Comparison of ENCODE assay signal across 29 cellular contexts in genomic region chr18:78405763-78406162, GRCh38.
A peak's percentile ranks its signal among the peaks of the same experiment; 100 is the strongest.
DNase-seq lines count a peak whose midpoint lies in the region; TF ChIP-seq lines count a peak whose summit lies in the region.
"Had no signal": no experiment of that assay in that cellular context is flagged by ENCODE, and none has a peak within 500 bp of the region (broad histone marks: within the 10 kb centered on the region; RNA-seq: fewer than 3 reads in every experiment).

No MANE protein-coding gene starts in this region.

- H3K4me3 ChIP-seq in spleen (no peak overlapping the region), adrenal gland (no peak overlapping the region)
- H3K4me3 ChIP-seq: A549; BLaER1; BLaER1 treated with 17β-estradiol and CSF1 and Interleukin-3, amounts not matched to agents 10 nM and 100 nM had no signal

- H3K9me3 ChIP-seq in spleen: no peaks in the 10 kb centered on the region
- H3K9me3 ChIP-seq in adrenal gland (replicated peaks in 1 of 3): no peaks in the 10 kb centered on the region
- H3K9me3 ChIP-seq: A549; BE2C; BLaER1; BLaER1 treated with 17β-estradiol and CSF1 and Interleukin-3, amounts not matched to agents 10 nM and 100 nM; Caco-2 had no signal

- TF ChIP-seq CTCF in VCaP (conservative IDR thresholded peaks at IDR 0.05) (no peak), spleen (IDR thresholded peaks at IDR 0.05 in 8 of 11, conservative IDR thresholded peaks at IDR 0.05 in 3 of 11) (no peak), adrenal gland (IDR thresholded peaks at IDR 0.05) (no peak)

- intact Hi-C loops in spleen (cut with DNase I; ENCODE audit: low total_unique reads): no loop called here
- intact Hi-C loops in adrenal gland (cut with DNase I): no loop called here

- DNase-seq in spleen: peak; percentile 56
- DNase-seq in H4 (ENCODE audit: low spot score): no peak
- no peak for DNase-seq in adrenal gland
- DNase-seq: 8988T; ACHN; AML-193; BE2C; C1 segment of cervical spinal cord; Caco-2; Calu3; CD4-positive, alpha-beta memory T cell; CD4-positive, alpha-beta T cell; CD4-positive, CD25-positive, alpha-beta regulatory T cell; CD8-positive, alpha-beta memory T cell; CD8-positive, alpha-beta T cell; COR-L47; DMS 273 treated with DMSO at 0.1 percent for 48 hours; DMS153; DMS53; DMS79; DMS79 treated with DMSO at 0.1 percent for 48 hours; DND-41; EL had no signal

- TF ChIP-seq POLR2A in spleen (IDR thresholded peaks at IDR 0.05) (no peak), adrenal gland (IDR thresholded peaks at IDR 0.05) (no peak)

- H3K4me1 ChIP-seq in spleen (peaks cover 0 to 12% (median 4%) of the 10 kb centered on the region in 6 donors), adrenal gland (replicated peaks in 1 of 2) (no peaks in the 10 kb centered on the region)
- H3K4me1 ChIP-seq: A549, BE2C, Caco-2 had no signal

- 83 to 89% (median 87%) methylated on average over 12 to 16 of the region's 16 CpGs for WGBS in spleen, 5 donors
- 78 to 89% (median 86%) methylated on average over 1 to 16 of the region's 16 CpGs for WGBS in adrenal gland, 4 donors

- H3K36me3 ChIP-seq in spleen (no peaks in the 10 kb centered on the region), adrenal gland (replicated peaks in 1 of 2) (no peaks in the 10 kb centered on the region)
- H3K36me3 ChIP-seq: BE2C; BLaER1; BLaER1 treated with 17β-estradiol and CSF1 and Interleukin-3, amounts not matched to agents 10 nM and 100 nM had no signal

- peak overlapping the region; percentile 93 for H3K27ac ChIP-seq in VCaP
- no peak overlapping the region for H3K27ac ChIP-seq in spleen
- H3K27ac ChIP-seq in adrenal gland: no peak overlapping the region
- H3K27ac ChIP-seq: 22Rv1; A549; BLaER1; BLaER1 treated with 17β-estradiol and CSF1 and Interleukin-3, amounts not matched to agents 10 nM and 100 nM; C4-2B had no signal

- H3K27me3 ChIP-seq in spleen (replicated peaks in 1 of 7) (peaks cover 0 to 4% (median 0%) of the 10 kb centered on the region in 7 donors), adrenal gland (no peaks in the 10 kb centered on the region)
- H3K27me3 ChIP-seq: BE2C had no signal
